Comparison of ENCODE assay signal across 9 cellular contexts in genomic region chr16:46857261-46857962, GRCh38.
DNase-seq lines count a peak whose midpoint lies in the region; ATAC-seq and FAIRE-seq lines count a peak whose summit lies in the region.
"Had no signal": no experiment of that assay in that cellular context is flagged by ENCODE, and none has a peak within 500 bp of the region (broad histone marks: within the 10 kb centered on the region; RNA-seq: fewer than 3 reads in every experiment).

No MANE protein-coding gene starts in this region.

- FAIRE-seq in urothelium cell line (lab: Jason Lieb, UNC): no peak
- FAIRE-seq: A204.1 had no signal

- ATAC-seq in GM18511 (IDR thresholded peaks at IDR 0.05; ENCODE audit: unreplicated experiment) (no peak), GM18858 (IDR thresholded peaks at IDR 0.05; ENCODE audit: unreplicated experiment) (no peak)

- DNase-seq in DMS79 treated with DMSO at 0.1 percent for 48 hours (lab: John Stamatoyannopoulos, UW): peak; percentile 11
- no peak for DNase-seq in DMS79 (lab: John Stamatoyannopoulos, UW)
- DNase-seq in NCI-H146 (lab: John Stamatoyannopoulos, UW): peak; percentile 41
- peak; percentile 71 for DNase-seq in astrocyte of the hippocampus (ENCODE audit: low read depth, low spot score)
- DNase-seq in left kidney (ENCODE audit: low read depth, low spot score): peak; percentile 87
- DNase-seq in urothelium cell line (ENCODE audit: low spot score): peak; percentile 40
